Comparison of ENCODE assay signal across 10 cellular contexts in genomic region chr3:120560304-120561250, GRCh38. TPM values are rescaled to one million over a fixed set of nuclear protein-coding genes. Genes with fewer than 3 reads are reported as not detected.
DNase-seq lines count a peak whose midpoint lies in the region; ATAC-seq, FAIRE-seq and TF ChIP-seq lines count a peak whose summit lies in the region.
"Had no signal": no experiment of that assay in that cellular context is flagged by ENCODE, and none has a peak within 500 bp of the region (broad histone marks: within the 10 kb centered on the region; RNA-seq: fewer than 3 reads in every experiment).

No MANE protein-coding gene starts in this region.

- WGBS in endodermal cell (ENCODE audit: insufficient coverage in 1 of 2, insufficient read length in 1 of 2), 2 experiments: 70 to 76% methylated on average over 6 to 12 of the region's 12 CpGs

- no peak for ATAC-seq in HG02981 (IDR thresholded peaks at IDR 0.05; ENCODE audit: unreplicated experiment)

- H3K9ac ChIP-seq in Loucy (ENCODE audit: low read depth, low read length, poor library complexity, severe bottlenecking) (no peak overlapping the region), endodermal cell (ENCODE audit: extremely low read depth, low read length, poor library complexity, severe bottlenecking) (no peak overlapping the region)

- H2AFZ ChIP-seq in Loucy (ENCODE audit: low read length): peak overlapping the region; percentile 58

- H3K36me3 Mint-ChIP-seq in endodermal cell (ENCODE audit: low read depth) (no peaks in the 10 kb centered on the region), neural crest cell (ENCODE audit: low read depth) (no peaks in the 10 kb centered on the region)
- H3K36me3 Mint-ChIP-seq: CD4-positive, CD25-positive, alpha-beta regulatory T cell; natural killer cell had no signal

- peaks cover 38% of the 10 kb centered on the region for H3K4me1 Mint-ChIP-seq in endodermal cell
- H3K4me1 Mint-ChIP-seq in neural crest cell: peaks cover 41% of the 10 kb centered on the region

- H3K4me1 ChIP-seq in Loucy (ENCODE audit: insufficient read depth, low read length, poor library complexity, severe bottlenecking) (peaks cover 6% of the 10 kb centered on the region), endodermal cell (ENCODE audit: control insufficient read depth, insufficient read depth, low read length) (no peaks in the 10 kb centered on the region)

- no peak overlapping the region for H3K4me3 ChIP-seq in Loucy (ENCODE audit: low read length, poor library complexity, severe bottlenecking)
- no peak overlapping the region for H3K4me3 ChIP-seq in endodermal cell (ENCODE audit: low read length)

- TF ChIP-seq CTCF in Loucy (conservative IDR thresholded peaks at IDR 0.05; ENCODE audit: low read length) (no peak), endodermal cell (conservative IDR thresholded peaks at IDR 0.05) (no peak), neural crest cell (conservative IDR thresholded peaks at IDR 0.05) (no peak), D721Med (IDR thresholded peaks at IDR 0.05; ENCODE audit: insufficient read depth, missing control alignments) (no peak)

- H3K27me3 Mint-ChIP-seq in endodermal cell (ENCODE audit: insufficient read depth) (peaks cover 12% of the 10 kb centered on the region), neural crest cell (ENCODE audit: low read depth) (no peaks in the 10 kb centered on the region)

- H3K9me3 Mint-ChIP-seq in endodermal cell (no peaks in the 10 kb centered on the region), neural crest cell (no peaks in the 10 kb centered on the region)
- H3K9me3 Mint-ChIP-seq: natural killer cell had no signal

- H3K9me3 ChIP-seq in Loucy (ENCODE audit: insufficient read depth, low read depth, low read length) (no peaks in the 10 kb centered on the region), endodermal cell (ENCODE audit: control insufficient read depth, low read length) (no peaks in the 10 kb centered on the region)

- H3F3A ChIP-seq in Loucy (ENCODE audit: low read depth): no peaks in the 10 kb centered on the region

- H3K27me3 ChIP-seq in Loucy (ENCODE audit: insufficient read depth, low read length, poor library complexity, severe bottlenecking): no peaks in the 10 kb centered on the region
- H3K27me3 ChIP-seq in endodermal cell (ENCODE audit: control insufficient read depth, insufficient read depth, low read length, poor library complexity, severe bottlenecking): no peaks in the 10 kb centered on the region

- H3K27ac Mint-ChIP-seq in endodermal cell (no peak overlapping the region), neural crest cell (ENCODE audit: unreplicated experiment) (peak overlapping the region; percentile 30)

- no peak for FAIRE-seq in D721Med (lab: Jason Lieb, UNC)

- DNase-seq in EH (ENCODE audit: low read depth): peak; percentile 70
- peak; percentile 59 for DNase-seq in endodermal cell
- no peak for DNase-seq in neural crest cell (ENCODE audit: low read depth, low spot score)
- DNase-seq in NCI-H1048 (lab: John Stamatoyannopoulos, UW): no peak
- DNase-seq in D721Med (ENCODE audit: insufficient read length, low spot score): no peak
- DNase-seq in activated CD4-positive, alpha-beta T cell treated with anti-CD3 and anti-CD28 coated beads, Interleukin-2, amount 50 U/mL, for 4 hours: no peak

- no peaks in the 10 kb centered on the region for H3K9me2 ChIP-seq in Loucy (replicated peaks; ENCODE audit: low read depth, low read length)

- H3K79me2 ChIP-seq in Loucy (ENCODE audit: insufficient read depth, low read length): no peaks in the 10 kb centered on the region

- H4K20me1 ChIP-seq in Loucy (ENCODE audit: insufficient read depth, low read length, poor library complexity, severe bottlenecking): no peaks in the 10 kb centered on the region

- no peak overlapping the region for H3K4me2 ChIP-seq in Loucy (ENCODE audit: low read depth, low read length, poor library complexity, severe bottlenecking)

- no peak overlapping the region for H3K4me3 Mint-ChIP-seq in endodermal cell
- H3K4me3 Mint-ChIP-seq in neural crest cell: peak overlapping the region; percentile 81

- H3K27ac ChIP-seq in endodermal cell (ENCODE audit: low read depth, low read length): peak overlapping the region; percentile 89

- no peaks in the 10 kb centered on the region for H3K36me3 ChIP-seq in Loucy (ENCODE audit: insufficient read depth, low read length)
- H3K36me3 ChIP-seq in endodermal cell (ENCODE audit: control insufficient read depth, insufficient read depth, low read length): no peaks in the 10 kb centered on the region

RNA-seq across cellular contexts. Expression of gene NDUFB4, which starts 35.6 kb away (rescaled TPM):
- 100 to 1,000 TPM; 144 to 181 TPM for total RNA-seq in endodermal cell
- polyA plus RNA-seq in endodermal cell (2013, experiment 1 of 2): 301 TPM
- 285 TPM for polyA plus RNA-seq in endodermal cell (2013, experiment 2 of 2)
- total RNA-seq in neural crest cell: 116 and 117 TPM in 2 replicates

Comparison
In these comparisons a context has a peak if more than half of its experiments do, and no peak if none do; other contexts are left out.
1. DNase-seq: peak in EH (single experiment) and endodermal cell (single experiment); none in neural crest cell (single experiment), NCI-H1048 (single experiment), D721Med (single experiment) and activated CD4-positive, alpha-beta T cell treated with anti-CD3 and anti-CD28 coated beads, Interleukin-2, amount 50 U/mL, for 4 hours (0 of 2).